ENCODE assay signal across 8 cellular contexts in the genomic region with DNA sequence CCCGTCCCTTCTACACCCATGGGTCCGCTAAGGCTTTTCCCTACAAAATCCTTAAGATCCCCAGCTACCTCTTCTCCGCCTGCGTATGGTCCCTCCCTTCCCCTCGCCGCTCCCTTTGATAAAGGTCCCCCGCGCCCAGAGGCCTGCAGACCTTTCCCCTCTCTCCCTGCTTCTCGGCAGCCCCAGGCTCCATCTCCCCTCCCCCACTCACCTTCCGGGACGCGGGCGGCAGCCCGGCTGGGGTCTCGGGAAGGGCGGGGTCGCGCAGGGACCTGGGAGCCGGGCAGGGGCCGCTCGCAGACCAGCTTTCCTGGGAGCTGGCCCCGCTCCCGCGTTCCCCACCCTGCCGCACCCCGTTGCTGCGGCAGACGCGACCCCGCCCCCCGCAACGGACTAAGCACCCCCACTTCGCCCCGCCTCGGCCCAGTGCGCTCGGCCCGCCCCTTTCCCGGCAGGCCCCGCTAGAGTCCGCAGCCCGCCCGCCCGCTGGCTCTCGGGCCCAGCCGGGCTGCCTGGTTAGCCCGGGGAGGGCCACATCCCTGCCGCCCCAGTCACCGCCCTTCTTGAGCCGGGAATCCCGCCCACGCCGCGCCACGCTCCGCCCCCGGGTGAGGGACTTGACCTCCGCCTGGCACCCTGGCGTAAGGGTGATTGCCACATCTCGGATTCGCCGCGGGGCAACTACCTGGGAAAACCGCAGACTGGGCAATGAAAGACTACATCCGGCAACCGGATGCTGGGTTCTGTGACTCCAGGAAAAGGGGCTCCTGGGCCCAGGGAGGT. TPM values are rescaled to one million over a fixed set of nuclear protein-coding genes. Genes with fewer than 3 reads are reported as not detected.
DNase-seq lines count a peak whose midpoint lies in the region; ATAC-seq and TF ChIP-seq lines count a peak whose summit lies in the region.

A gene with protein sequence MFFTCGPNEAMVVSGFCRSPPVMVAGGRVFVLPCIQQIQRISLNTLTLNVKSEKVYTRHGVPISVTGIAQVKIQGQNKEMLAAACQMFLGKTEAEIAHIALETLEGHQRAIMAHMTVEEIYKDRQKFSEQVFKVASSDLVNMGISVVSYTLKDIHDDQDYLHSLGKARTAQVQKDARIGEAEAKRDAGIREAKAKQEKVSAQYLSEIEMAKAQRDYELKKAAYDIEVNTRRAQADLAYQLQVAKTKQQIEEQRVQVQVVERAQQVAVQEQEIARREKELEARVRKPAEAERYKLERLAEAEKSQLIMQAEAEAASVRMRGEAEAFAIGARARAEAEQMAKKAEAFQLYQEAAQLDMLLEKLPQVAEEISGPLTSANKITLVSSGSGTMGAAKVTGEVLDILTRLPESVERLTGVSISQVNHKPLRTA (minus strand): TSS at position 372 of the 783 bp plus-strand sequence. CDS start 498 bp downstream, outside the sequence.

- H3K9me3 Mint-ChIP-seq in Calu3 (ENCODE audit: low read depth, unreplicated experiment) (no peaks in the 10 kb centered on the region), IgD-negative memory B cell (no peaks in the 10 kb centered on the region)
- H3K9me3 Mint-ChIP-seq in activated T-cell treated with anti-CD3 and anti-CD28 coated beads, Interleukin-2, amount 50 U/mL, for 4 hours, result no peaks in the 10 kb centered on the region

- no TSS peak for BruUV-seq in Calu3 (replicated peaks; lab: Mats Ljungman, UMichigan)
- no TSS peak for BruUV-seq in Panc1 (replicated peaks; lab: Mats Ljungman, UMichigan)

- DNase-seq in Calu3, result peak; percentile 99
- peak; percentile 85 for DNase-seq in Panc1 (ENCODE audit: low read depth, low spot score)
- DNase-seq in activated T-cell treated with anti-CD3 and anti-CD28 coated beads, Interleukin-2, amount 50 U/mL, for 4 hours, result peak; percentile 88
- DNase-seq in stimulated activated CD8-positive, alpha-beta memory T cell treated with anti-CD3 and anti-CD28 coated beads, Interleukin-7, amount 100 ng/mL, for 1 hour (ENCODE audit: low read depth in 2 of 2), result peak; percentile 83 to 88

- CTCF ChIA-PET in Calu3 (lab: Charles Lee), result interaction anchor here (0.5 to 1.6 kb wide), 10 partner anchors 10 to 128 kb away, joined by 3 to 7 read pairs (median 6); no protein-coding TSS in a partner anchor
- CTCF ChIA-PET in Panc1 (lab: Charles Lee), result no interaction called here

- H3K27ac ChIP-seq in Panc1 (ENCODE audit: low read length), result peak within 1 kb of the TSS; percentile 97
- peak within 1 kb of the TSS; percentile 84 to 96 for H3K27ac ChIP-seq in esophagus (ENCODE audit: low read depth in 2 of 2, low read length in 1 of 2)
- H3K27ac ChIP-seq in muscle layer of colon (ENCODE audit: low read depth, low read length), result peak within 1 kb of the TSS; percentile 97

- intact Hi-C loops in Calu3 (cut with micrococcal nuclease; ENCODE audit: unreplicated experiment), result loop anchor here (1.0 to 2.0 kb wide), 2 partner anchors 22 to 72 kb away; no protein-coding TSS in a partner anchor
- intact Hi-C loops in Panc1 (cut with micrococcal nuclease; ENCODE audit: unreplicated experiment), result loop anchor here (5.0 kb wide), 1 partner anchor 40 kb away; no protein-coding TSS in a partner anchor

- WGBS in esophagus, 2 donors, result 0 to 1% methylated on average over 42 to 66 of the region's 66 CpGs

- POLR2A ChIA-PET in Panc1 (lab: Charles Lee), result interaction anchor here (0.6 to 1.3 kb wide), 5 partner anchors 10 to 76 kb away, joined by 3 to 10 read pairs (median 7); no protein-coding TSS in a partner anchor

- H3K4me3 Mint-ChIP-seq in Calu3 (ENCODE audit: low read depth, unreplicated experiment) (peak within 1 kb of the TSS; percentile 93), IgD-negative memory B cell (peak within 1 kb of the TSS; percentile 79 to 94 (median 90))
- H3K4me3 Mint-ChIP-seq in activated T-cell treated with anti-CD3 and anti-CD28 coated beads, Interleukin-2, amount 50 U/mL, for 4 hours, result peak within 1 kb of the TSS; percentile 98

- in situ Hi-C loops in Panc1 (cut with HindIII; ENCODE audit: low pct_unique_long_range_greater_than_20kb, low sequenced_read_pairs), result no loop called here

- ATAC-seq in GM21447 (IDR thresholded peaks at IDR 0.05; ENCODE audit: unreplicated experiment) (peak; percentile 68), Panc1 (peak; percentile 80)
- ATAC-seq in activated T-cell treated with anti-CD3 and anti-CD28 coated beads, Interleukin-2, amount 50 U/mL, for 4 hours, result peak; percentile 64 to 68

- H3K36me3 Mint-ChIP-seq in Calu3 (ENCODE audit: insufficient read depth, unreplicated experiment) (peaks cover 86% of the 10 kb centered on the region), IgD-negative memory B cell (no peaks in the 10 kb centered on the region)
- peaks cover 33% of the 10 kb centered on the region for H3K36me3 Mint-ChIP-seq in activated T-cell treated with anti-CD3 and anti-CD28 coated beads, Interleukin-2, amount 50 U/mL, for 4 hours (ENCODE audit: insufficient read depth)

- H3K27me3 ChIP-seq in Panc1 (ENCODE audit: control insufficient read depth, insufficient read depth, low read length) (no peaks in the 10 kb centered on the region), esophagus (ENCODE audit: control insufficient read depth in 1 of 2, insufficient read depth in 2 of 2, low read length in 2 of 2) (no peaks in the 10 kb centered on the region), muscle layer of colon (ENCODE audit: control insufficient read depth in 1 of 2, insufficient read depth in 2 of 2, low read length in 2 of 2) (no peaks in the 10 kb centered on the region)

- H3K4me3 ChIP-seq in Panc1 (ENCODE audit: low read depth in 2 of 2, low read length in 2 of 2) (peak within 1 kb of the TSS; percentile 81 to 85), esophagus (ENCODE audit: low read depth in 1 of 2, low read length in 2 of 2) (peak within 1 kb of the TSS; percentile 67 to 94), muscle layer of colon (ENCODE audit: low read depth in 1 of 2, low read length in 2 of 2) (peak within 1 kb of the TSS; percentile 80 to 97)

- H3K9ac ChIP-seq in muscle layer of colon (ENCODE audit: low read length), result peak within 1 kb of the TSS; percentile 99

- H3K36me3 ChIP-seq in Panc1 (ENCODE audit: control insufficient read depth, insufficient read depth, low read length), result peaks cover 25% of the 10 kb centered on the region
- peaks cover 5 to 16% of the 10 kb centered on the region in 2 donors for H3K36me3 ChIP-seq in esophagus (ENCODE audit: control insufficient read depth in 2 of 2, insufficient read depth in 2 of 2, low read length in 1 of 2)
- peaks cover 41% of the 10 kb centered on the region for H3K36me3 ChIP-seq in muscle layer of colon (ENCODE audit: insufficient read depth, low read length)

- TF ChIP-seq CTCF in Calu3 (IDR thresholded peaks at IDR 0.05; ENCODE audit: unreplicated experiment) (no peak), Panc1 (IDR thresholded peaks at IDR 0.05) (no peak)

- H3K9me3 ChIP-seq in Panc1 (ENCODE audit: control insufficient read depth, insufficient read depth, low read depth, low read length), result no peaks in the 10 kb centered on the region
- no peaks in the 10 kb centered on the region for H3K9me3 ChIP-seq in esophagus (ENCODE audit: control insufficient read depth in 2 of 2, insufficient read depth in 1 of 2, low read depth in 1 of 2, low read length in 1 of 2)
- H3K9me3 ChIP-seq in muscle layer of colon (ENCODE audit: low read length), result no peaks in the 10 kb centered on the region

- H3K4me1 Mint-ChIP-seq in Calu3 (ENCODE audit: low read depth, unreplicated experiment) (peaks cover 60% of the 10 kb centered on the region), IgD-negative memory B cell (peaks cover 16 to 31% (median 23%) of the 10 kb centered on the region in 3 donors)
- H3K4me1 Mint-ChIP-seq in activated T-cell treated with anti-CD3 and anti-CD28 coated beads, Interleukin-2, amount 50 U/mL, for 4 hours (ENCODE audit: low read depth), result peaks cover 66% of the 10 kb centered on the region

- H3K27ac Mint-ChIP-seq in Calu3 (ENCODE audit: unreplicated experiment) (peak within 1 kb of the TSS; percentile 98), IgD-negative memory B cell (peak within 1 kb of the TSS; percentile 36 to 90 (median 89))

- peaks cover 13% of the 10 kb centered on the region for H3K27me3 Mint-ChIP-seq in Calu3 (ENCODE audit: unreplicated experiment)
- no peaks in the 10 kb centered on the region for H3K27me3 Mint-ChIP-seq in IgD-negative memory B cell
- no peaks in the 10 kb centered on the region for H3K27me3 Mint-ChIP-seq in activated T-cell treated with anti-CD3 and anti-CD28 coated beads, Interleukin-2, amount 50 U/mL, for 4 hours (ENCODE audit: low read depth)

- H3K4me1 ChIP-seq in Panc1 (ENCODE audit: control insufficient read depth, insufficient read depth, low read length) (peaks cover 39% of the 10 kb centered on the region), esophagus (ENCODE audit: control insufficient read depth in 2 of 2, insufficient read depth in 2 of 2, low read length in 1 of 2) (peaks cover 2 to 16% of the 10 kb centered on the region in 2 donors), muscle layer of colon (ENCODE audit: insufficient read depth, low read length) (peaks cover 33% of the 10 kb centered on the region)

RNA-seq across cellular contexts. Expression of the gene that starts here (rescaled TPM):
- total RNA-seq in Calu3 (2022) (240 and 243 TPM in 2 replicates), Panc1 (2021; ENCODE audit: unreplicated experiment) (176 TPM)
- polyA plus RNA-seq in IgD-negative memory B cell (97.3 TPM), esophagus (10 to 100 TPM; 80.9 to 87.0 TPM)
- 221 TPM for polyA plus RNA-seq in Panc1 (2012; ENCODE audit: insufficient read length)
- 10 to 100 TPM; 93.0 to 98.1 (median 95.0) TPM for total RNA-seq in activated T-cell treated with anti-CD3 and anti-CD28 coated beads, Interleukin-2, amount 50 U/mL, for 4 hours

Comparison
In these comparisons a context has a peak if more than half of its experiments do, and no peak if none do; other contexts are left out.
1. Peak in every context shown above with its lines: DNase-seq, ATAC-seq, H3K4me3 ChIP-seq and H3K27ac ChIP-seq.